19 cellular contexts compared by ENCODE assay signal in genomic region chr7:81944103-81944502, GRCh38.
"Had no signal": no experiment of that assay in that cellular context is flagged by ENCODE, and none has a peak within 500 bp of the region (broad histone marks: within the 10 kb centered on the region; RNA-seq: fewer than 3 reads in every experiment).

No MANE protein-coding gene starts in this region.

- H3K4me1 ChIP-seq: spleen had no signal

- FAIRE-seq: endometrium, kidney had no signal

- DNase-seq: activated CD4-positive, alpha-beta memory T cell treated with anti-CD3 and anti-CD28 coated beads, Interleukin-2, amount 10 ng/mL, durations not matched to agents 7 days and 5 days; activated CD4-positive, alpha-beta T cell treated with anti-CD3 and anti-CD28 coated beads, Interleukin-2, amount 10 ng/mL, durations not matched to agents 24 days and 14 days; activated effector memory CD4-positive, alpha-beta T cell treated with anti-CD3 and anti-CD28 coated beads, Interleukin-2, amount 50 U/mL, for 16 hours; activated naive CD4-positive, alpha-beta T cell treated with anti-CD3 and anti-CD28 coated beads, Interleukin-2, amount 10 ng/mL, durations not matched to agents 7 days and 5 days; caudate nucleus; effector CD4-positive, alpha-beta T cell; erythroblast; foreskin fibroblast; kidney; naive thymus-derived CD4-positive, alpha-beta T cell; spleen; stimulated activated CD4-positive, alpha-beta T cell treated with anti-CD3 and anti-CD28 coated beads, Interleukin-4, amount 100 ng/mL, for 1 hour; stimulated activated naive CD4-positive, alpha-beta T cell; T-cell had no signal

- H3K4me3 ChIP-seq: spleen, thoracic aorta had no signal

- H3K27ac ChIP-seq: spleen, thoracic aorta, VCaP had no signal

- ATAC-seq: activated CD4-positive, CD25-positive, alpha-beta regulatory T cell treated with anti-CD3 and anti-CD28 coated beads, Interleukin-2, amount 50 U/mL, for 24 hours; left lobe of liver; naive thymus-derived CD4-positive, alpha-beta T cell; T-cell had no signal

- H3K36me3 ChIP-seq: spleen, thoracic aorta had no signal

- H3K9me3 ChIP-seq: spleen, thoracic aorta had no signal

- H3K27me3 ChIP-seq: spleen had no signal
